Comparison of ENCODE assay signal across 24 cellular contexts in genomic region chr7:31101544-31101943, GRCh38. TPM values are rescaled to one million over a fixed set of nuclear protein-coding genes. Genes with fewer than 3 reads are reported as not detected.
A peak's percentile ranks its signal among the peaks of the same experiment; 100 is the strongest.
DNase-seq lines count a peak whose midpoint lies in the region; ATAC-seq and TF ChIP-seq lines count a peak whose summit lies in the region.
"Had no signal": no experiment of that assay in that cellular context is flagged by ENCODE, and none has a peak within 500 bp of the region (broad histone marks: within the 10 kb centered on the region; RNA-seq: fewer than 3 reads in every experiment).

No MANE protein-coding gene starts in this region.

- peak; percentile 46 for DNase-seq in activated effector memory CD4-positive, alpha-beta T cell treated with anti-CD3 and anti-CD28 coated beads, Interleukin-2, amount 50 U/mL, for 16 hours
- DNase-seq in activated effector memory CD4-positive, alpha-beta T cell treated with Interleukin-2 at 50 U/mL for 16 hours: no peak
- DNase-seq in islet precursor cell (peak; percentile 40), sciatic nerve (ENCODE audit: low spot score) (peak; percentile 5), erythroblast (lab: John Stamatoyannopoulos, UW) (no peak), NK-92 (lab: John Stamatoyannopoulos, UW; ENCODE audit: unreplicated experiment) (no peak)
- DNase-seq: CD4-positive, alpha-beta T cell; HFFc6; IMR-90; MM.1S; NCI-H1048; NCI-H1417 treated with DMSO at 0.1 percent for 48 hours; NCI-H1694 treated with DMSO at 0.1 percent for 48 hours; NCI-H2081 treated with DMSO at 0.1 percent for 48 hours; NCI-H2171; NCI-H226; NCI-H510A; NCI-H69; SIG-M5 had no signal

- no peak for ATAC-seq in sciatic nerve
- ATAC-seq in GM21515 (IDR thresholded peaks at IDR 0.05; ENCODE audit: unreplicated experiment): no peak
- ATAC-seq: GM23338, Panc1 had no signal

- intact Hi-C loops in sciatic nerve (cut with DNase I): no loop called here

- TF ChIP-seq POLR2A in erythroblast (IDR thresholded peaks at IDR 0.05; ENCODE audit: low read length): no peak

RNA-seq across cellular contexts. Expression of gene ADCYAP1R1, which starts 49.4 kb away (rescaled TPM):
- total RNA-seq in sciatic nerve: 9.1 TPM
- total RNA-seq: CD4-positive, alpha-beta T cell; G401; IMR-90; OCI-LY7 had no signal

Comparison
In these comparisons a context has a peak if more than half of its experiments do, and no peak if none do; other contexts are left out.
1. DNase-seq: peak in activated effector memory CD4-positive, alpha-beta T cell treated with anti-CD3 and anti-CD28 coated beads, Interleukin-2, amount 50 U/mL, for 16 hours (single experiment), islet precursor cell (single experiment) and sciatic nerve (single experiment); none in activated effector memory CD4-positive, alpha-beta T cell treated with Interleukin-2 at 50 U/mL for 16 hours (single experiment), erythroblast (0 of 2) and NK-92 (single experiment).